Comparison of ENCODE assay signal across 1 cellular context in the genomic region with DNA sequence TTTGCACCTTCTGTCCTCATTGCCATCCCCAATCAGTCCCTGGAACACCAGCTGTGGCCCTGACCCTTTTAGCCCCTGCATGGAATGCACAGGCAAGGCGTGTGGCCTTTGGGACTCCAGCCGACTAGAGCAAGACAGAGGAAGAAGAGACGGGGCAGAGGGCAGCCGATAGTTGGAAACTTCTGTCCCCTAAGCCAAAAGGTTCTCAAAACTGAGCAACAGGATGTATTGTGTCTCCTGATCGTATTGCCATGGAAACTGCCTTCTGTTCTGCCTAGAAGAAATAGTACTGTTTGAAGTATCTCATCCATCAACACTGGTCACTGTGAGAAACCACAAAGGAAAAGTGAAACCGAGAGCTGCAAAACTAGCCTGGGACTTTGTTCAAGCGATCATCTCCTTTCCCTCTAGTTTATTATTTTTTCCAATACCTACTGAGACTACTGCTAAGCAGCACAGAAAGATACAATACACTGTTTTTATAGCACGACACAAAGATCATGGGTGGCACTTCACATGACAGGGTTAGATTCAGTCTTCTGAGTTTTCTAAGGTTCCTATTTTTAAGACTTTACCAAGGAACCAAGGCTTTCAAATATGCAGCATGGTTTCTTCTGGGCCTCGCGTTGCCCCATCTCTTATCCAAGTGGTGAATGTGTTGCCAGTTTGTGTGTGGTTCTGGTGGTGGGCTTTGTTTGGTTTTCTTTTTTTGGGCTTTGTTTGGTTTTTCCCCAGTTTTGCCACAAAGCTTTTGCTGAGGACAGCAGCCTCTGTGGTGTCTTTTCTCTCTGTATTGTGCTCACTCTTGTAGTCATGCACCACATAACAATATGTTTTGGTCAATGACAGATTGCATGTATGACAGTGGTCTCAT.
TF ChIP-seq lines count a peak whose summit lies in the region.

No MANE protein-coding gene starts in this region.

TF ChIP-seq in GM12878, 131 proteins besides CTCF, POLR2A, EP300 and RAD21 (continued from another document and continues in another):
- TF ChIP-seq, protein P1, sequence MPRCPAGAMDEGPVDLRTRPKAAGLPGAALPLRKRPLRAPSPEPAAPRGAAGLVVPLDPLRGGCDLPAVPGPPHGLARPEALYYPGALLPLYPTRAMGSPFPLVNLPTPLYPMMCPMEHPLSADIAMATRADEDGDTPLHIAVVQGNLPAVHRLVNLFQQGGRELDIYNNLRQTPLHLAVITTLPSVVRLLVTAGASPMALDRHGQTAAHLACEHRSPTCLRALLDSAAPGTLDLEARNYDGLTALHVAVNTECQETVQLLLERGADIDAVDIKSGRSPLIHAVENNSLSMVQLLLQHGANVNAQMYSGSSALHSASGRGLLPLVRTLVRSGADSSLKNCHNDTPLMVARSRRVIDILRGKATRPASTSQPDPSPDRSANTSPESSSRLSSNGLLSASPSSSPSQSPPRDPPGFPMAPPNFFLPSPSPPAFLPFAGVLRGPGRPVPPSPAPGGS (IDR thresholded peaks at IDR 0.05; ENCODE audit: borderline replicate concordance, insufficient read depth, low read depth, low read length, poor library complexity, severe bottlenecking): peak; percentile 55
- TF ChIP-seq, protein P2, sequence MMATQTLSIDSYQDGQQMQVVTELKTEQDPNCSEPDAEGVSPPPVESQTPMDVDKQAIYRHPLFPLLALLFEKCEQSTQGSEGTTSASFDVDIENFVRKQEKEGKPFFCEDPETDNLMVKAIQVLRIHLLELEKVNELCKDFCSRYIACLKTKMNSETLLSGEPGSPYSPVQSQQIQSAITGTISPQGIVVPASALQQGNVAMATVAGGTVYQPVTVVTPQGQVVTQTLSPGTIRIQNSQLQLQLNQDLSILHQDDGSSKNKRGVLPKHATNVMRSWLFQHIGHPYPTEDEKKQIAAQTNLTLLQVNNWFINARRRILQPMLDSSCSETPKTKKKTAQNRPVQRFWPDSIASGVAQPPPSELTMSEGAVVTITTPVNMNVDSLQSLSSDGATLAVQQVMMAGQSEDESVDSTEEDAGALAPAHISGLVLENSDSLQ (IDR thresholded peaks at IDR 0.05): peak; percentile 77
- TF ChIP-seq IKZF2 (IDR thresholded peaks at IDR 0.05) (peak; percentile 94 to 96), MXI1 (IDR thresholded peaks at IDR 0.05; ENCODE audit: low read depth, low read length) (no peak; the same call in 1 of the 2 replicates), NKRF (conservative IDR thresholded peaks at IDR 0.05) (peak; percentile 1; the same call in 1 of the 2 replicates), ZNF207 (IDR thresholded peaks at IDR 0.05; ENCODE audit: borderline replicate concordance) (no peak), ZNF687 (IDR thresholded peaks at IDR 0.05) (peak; percentile 43), SUPT20H (IDR thresholded peaks at IDR 0.05; ENCODE audit: borderline replicate concordance, control insufficient read depth, low read depth, low read length) (no peak), PBX3 (IDR thresholded peaks at IDR 0.05; ENCODE audit: insufficient replicate concordance, low read depth, low read length) (peak; percentile 75), ZBTB11 (CRISPR knock-in tag; IDR thresholded peaks at IDR 0.05) (no peak), ATF3 (IDR thresholded peaks at IDR 0.05; ENCODE audit: borderline replicate concordance, extremely low read depth, low read depth, low read length) (no peak), RAD51 (IDR thresholded peaks at IDR 0.05) (peak; percentile 43), NR2F1 (conservative IDR thresholded peaks at IDR 0.05) (peak; percentile 65), CUX1 (IDR thresholded peaks at IDR 0.05; ENCODE audit: insufficient replicate concordance, low read depth, low read length) (peak; percentile 28), ZBTB33 (IDR thresholded peaks at IDR 0.05) (no peak), MEF2B (IDR thresholded peaks at IDR 0.05; ENCODE audit: partially characterized antibody, poor library complexity, severe bottlenecking) (peak; percentile 78), BHLHE40 (IDR thresholded peaks at IDR 0.05; ENCODE audit: borderline replicate concordance in 1 of 2, low read depth in 2 of 2, low read length in 1 of 2) (peak; percentile 41 to 50; a peak in 2 of 4 replicates), SIX5 (IDR thresholded peaks at IDR 0.05; ENCODE audit: low read depth, low read length, severe bottlenecking) (no peak), HDGF (IDR thresholded peaks at IDR 0.05) (peak; percentile 59; the same call in 1 of the 2 replicates), ZNF274 (IDR thresholded peaks at IDR 0.05; ENCODE audit: insufficient read depth, insufficient read length) (no peak)
- TF ChIP-seq, protein P3, sequence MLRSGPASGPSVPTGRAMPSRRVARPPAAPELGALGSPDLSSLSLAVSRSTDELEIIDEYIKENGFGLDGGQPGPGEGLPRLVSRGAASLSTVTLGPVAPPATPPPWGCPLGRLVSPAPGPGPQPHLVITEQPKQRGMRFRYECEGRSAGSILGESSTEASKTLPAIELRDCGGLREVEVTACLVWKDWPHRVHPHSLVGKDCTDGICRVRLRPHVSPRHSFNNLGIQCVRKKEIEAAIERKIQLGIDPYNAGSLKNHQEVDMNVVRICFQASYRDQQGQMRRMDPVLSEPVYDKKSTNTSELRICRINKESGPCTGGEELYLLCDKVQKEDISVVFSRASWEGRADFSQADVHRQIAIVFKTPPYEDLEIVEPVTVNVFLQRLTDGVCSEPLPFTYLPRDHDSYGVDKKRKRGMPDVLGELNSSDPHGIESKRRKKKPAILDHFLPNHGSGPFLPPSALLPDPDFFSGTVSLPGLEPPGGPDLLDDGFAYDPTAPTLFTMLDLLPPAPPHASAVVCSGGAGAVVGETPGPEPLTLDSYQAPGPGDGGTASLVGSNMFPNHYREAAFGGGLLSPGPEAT (IDR thresholded peaks at IDR 0.05; ENCODE audit: low read depth): peak; percentile 85; the same call in 1 of the 2 replicates
